8 cellular contexts compared by ENCODE assay signal in genomic region chr5:87411586-87412416, GRCh38. TPM values are rescaled to one million over a fixed set of nuclear protein-coding genes. Genes with fewer than 3 reads are reported as not detected.
DNase-seq lines count a peak whose midpoint lies in the region; ATAC-seq and TF ChIP-seq lines count a peak whose summit lies in the region.

No MANE protein-coding gene starts in this region.

- no peak for TF ChIP-seq CTCF in dorsolateral prefrontal cortex (IDR thresholded peaks at IDR 0.05 in 54 of 56, conservative IDR thresholded peaks at IDR 0.05 in 2 of 56; ENCODE audit: low read depth in 1 of 56, partially characterized antibody in 56 of 56)
- no peak for TF ChIP-seq CTCF in lung (IDR thresholded peaks at IDR 0.05; ENCODE audit: control extremely low read depth, extremely low read depth)

- H3K4me3 ChIP-seq in BLaER1 treated with 17β-estradiol and CSF1 and Interleukin-3, amounts not matched to agents 10 nM and 100 nM, result peak overlapping the region; percentile 80 to 99 (median 91)
- H3K4me3 ChIP-seq in dorsolateral prefrontal cortex, result peak overlapping the region; percentile 62 to 99 (median 89)
- H3K4me3 ChIP-seq in lung, result peak overlapping the region; percentile 86

- H3K36me3 Mint-ChIP-seq in T-cell, result peaks cover 34% of the 10 kb centered on the region

- H3K9me3 ChIP-seq in BLaER1 treated with 17β-estradiol and CSF1 and Interleukin-3, amounts not matched to agents 10 nM and 100 nM (replicated peaks in 1 of 11), result no peaks in the 10 kb centered on the region
- no peaks in the 10 kb centered on the region for H3K9me3 ChIP-seq in lung (ENCODE audit: control insufficient read depth in 2 of 2, insufficient read depth in 1 of 2, low read length in 1 of 2)

- peak; percentile 13 for ATAC-seq in GM18909 (IDR thresholded peaks at IDR 0.05; ENCODE audit: poor library complexity, unreplicated experiment)
- peak; percentile 14 for ATAC-seq in HG03378 (IDR thresholded peaks at IDR 0.05; ENCODE audit: unreplicated experiment)
- ATAC-seq in T-cell (replicated peaks in 1 of 4), result peak in 1 of 4 experiments; percentile 1
- peak; percentile 20 for ATAC-seq in lung (ENCODE audit: insufficient read depth, low FRiP score)
- ATAC-seq in GM18873 (IDR thresholded peaks at IDR 0.05; ENCODE audit: low FRiP score, unreplicated experiment), result no peak

- H3K4me1 Mint-ChIP-seq in T-cell, result peaks cover 57 to 65% (median 59%) of the 10 kb centered on the region in 3 donors

- POLR2A ChIA-PET in T-cell (lab: Charles Lee), result interaction anchor here (0.6 to 4.2 kb wide), 15 partner anchors 9 to 398 kb away, joined by 3 to 37 read pairs (median 4); no protein-coding TSS in a partner anchor

- WGBS in lung, 2 donors, result 1% methylated on average over 18 of the region's 18 CpGs

- intact Hi-C loops in dorsolateral prefrontal cortex (cut with DNase I), result loop anchor here (10.0 kb wide), 3 partner anchors 733 to 1283 kb away; no protein-coding TSS in a partner anchor

- peaks cover 2 to 46% (median 11%) of the 10 kb centered on the region in 11 experiments; a peak in 15 of 22 replicates for H4K20me1 ChIP-seq in BLaER1 treated with 17β-estradiol and CSF1 and Interleukin-3, amounts not matched to agents 10 nM and 100 nM

- peaks cover 37 to 43% (median 41%) of the 10 kb centered on the region in 11 experiments for H3K36me3 ChIP-seq in BLaER1 treated with 17β-estradiol and CSF1 and Interleukin-3, amounts not matched to agents 10 nM and 100 nM
- H3K36me3 ChIP-seq in lung (ENCODE audit: control insufficient read depth in 2 of 2, insufficient read depth in 2 of 2, low read length in 2 of 2), result peaks cover 6 to 13% of the 10 kb centered on the region in 2 donors

- H3K4me1 ChIP-seq in BLaER1 treated with 17β-estradiol and CSF1 and Interleukin-3, amounts not matched to agents 10 nM and 100 nM, result peaks cover 13 to 43% (median 20%) of the 10 kb centered on the region in 10 experiments
- H3K4me1 ChIP-seq in lung (ENCODE audit: control insufficient read depth in 2 of 2, insufficient read depth in 2 of 2, low read length in 2 of 2), result peaks cover 0 to 9% of the 10 kb centered on the region in 2 donors

- CTCF ChIA-PET in T-cell (lab: Charles Lee), result interaction anchor here in 1 of 2 donors (0.6 to 2.6 kb wide), 4 partner anchors 10 to 1268 kb away, joined by 3 to 25 read pairs (median 4); partner anchors contain the start of gene RASA1

- no peaks in the 10 kb centered on the region for H3K27me3 ChIP-seq in BLaER1 treated with 17β-estradiol and CSF1 and Interleukin-3, amounts not matched to agents 10 nM and 100 nM
- H3K27me3 ChIP-seq in dorsolateral prefrontal cortex, result no peaks in the 10 kb centered on the region
- no peaks in the 10 kb centered on the region for H3K27me3 ChIP-seq in lung (ENCODE audit: control insufficient read depth, insufficient read depth)

- no peaks in the 10 kb centered on the region for H3K9me3 Mint-ChIP-seq in T-cell

- peak overlapping the region; percentile 75 to 94 (median 86) for H3K27ac ChIP-seq in BLaER1 treated with 17β-estradiol and CSF1 and Interleukin-3, amounts not matched to agents 10 nM and 100 nM
- H3K27ac ChIP-seq in dorsolateral prefrontal cortex, result peak overlapping the region; percentile 73 to 100 (median 97)
- peak overlapping the region; percentile 97 to 99 for H3K27ac ChIP-seq in lung (ENCODE audit: low read depth in 1 of 2, low read length in 1 of 2)
- H3K27ac ChIP-seq in substantia nigra (ENCODE audit: low read depth, low read length, poor library complexity, severe bottlenecking), result peak overlapping the region; percentile 90

- H3K27ac Mint-ChIP-seq in T-cell, result peak overlapping the region; percentile 93 to 94

- peak overlapping the region; percentile 86 to 94 (median 88) for H3K9ac ChIP-seq in BLaER1 treated with 17β-estradiol and CSF1 and Interleukin-3, amounts not matched to agents 10 nM and 100 nM

- no peaks in the 10 kb centered on the region for H3K27me3 Mint-ChIP-seq in T-cell

- peak overlapping the region; percentile 68 to 88 (median 80) for H3K4me2 ChIP-seq in BLaER1 treated with 17β-estradiol and CSF1 and Interleukin-3, amounts not matched to agents 10 nM and 100 nM

- DNase-seq in T-cell (peak in 10 of 34 experiments; percentile 0 to 40 (median 12)), dorsolateral prefrontal cortex (peak in 1 of 10 donors; percentile 15), lung (ENCODE audit: low spot score) (no peak), substantia nigra (lab: John Stamatoyannopoulos, UW) (peak in 33 of 49 donors; percentile 3 to 63 (median 27))

- H3K4me3 Mint-ChIP-seq in T-cell, result peak overlapping the region; percentile 88 to 93 (median 89)

RNA-seq across cellular contexts. Expression of gene CCNH, which starts 0.9 kb away (rescaled TPM):
- total RNA-seq in T-cell (100 to 1,000 TPM in 2 of 5 donors, 10 to 100 TPM in 3; 64.2 to 276 (median 72.9) TPM), dorsolateral prefrontal cortex (100 to 1,000 TPM in 77 of 120 experiments, 10 to 100 TPM in 43; 69.5 to 140 (median 104) TPM), lung (100 to 1,000 TPM in 1 of 2 donors, 10 to 100 TPM in 1; 49.6 to 132 TPM)
- 10 to 100 TPM; 30.0 to 51.6 TPM for polyA plus RNA-seq in lung
